In the genomic region with DNA sequence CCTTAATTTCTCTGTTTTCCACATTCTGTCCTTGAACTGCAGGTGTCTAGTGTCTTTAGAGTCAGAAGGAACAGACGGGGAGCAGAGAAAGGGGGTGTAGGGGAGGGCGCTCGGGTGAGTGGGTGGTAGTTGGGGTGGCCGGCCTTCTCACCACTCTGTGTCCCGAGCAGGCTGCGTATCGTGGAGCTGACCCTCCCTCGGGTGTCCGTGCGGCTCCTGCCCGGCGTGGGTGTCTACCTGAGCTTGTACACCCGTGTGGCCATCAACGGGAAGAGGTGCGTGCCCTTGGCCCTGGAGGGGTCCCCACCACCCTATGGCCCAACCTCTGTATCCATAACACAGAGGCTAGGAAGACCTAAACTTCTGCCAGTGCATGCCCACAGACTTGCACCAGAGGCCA, we compare ENCODE assay signal across 32 cellular contexts. TPM values are rescaled to one million over a fixed set of nuclear protein-coding genes. Genes with fewer than 3 reads are reported as not detected.
"Had no signal": no experiment of that assay in that cellular context is flagged by ENCODE, and none has a peak within 500 bp of the region (broad histone marks: within the 10 kb centered on the region; RNA-seq: fewer than 3 reads in every experiment).

No MANE protein-coding gene starts in this region.

- H3K4me3 ChIP-seq: stomach, suprapubic skin, testis, thoracic aorta, thyroid gland, tibial artery, tibial nerve, transverse colon, upper lobe of left lung, upper lobe of right lung, uterus, vagina had no signal

- H3K27me3 ChIP-seq: testis, thyroid gland, tibial nerve, transverse colon, upper lobe of left lung, upper lobe of right lung, uterus, vagina had no signal

- H3K27ac Mint-ChIP-seq: stimulated activated effector memory CD8-positive, alpha-beta T cell treated with anti-CD3 and anti-CD28 coated beads, Interleukin-12 subunit alpha, Interleukin-12 subunit beta, amount 100 ng/mL, for 72 hours; stimulated activated memory B cell treated with anti-CD40 and anti-IgM and Interleukin-4, amounts not matched to agents 10 μg/mL and 1 μg/mL and 100 μg/mL, for 72 hours; stimulated activated naive B cell treated with anti-CD40 and anti-IgM and Interleukin-4, amounts not matched to agents 10 μg/mL and 1 μg/mL and 100 μg/mL, for 72 hours; stimulated activated naive CD8-positive, alpha-beta T cell treated with anti-CD3 and anti-CD28 coated beads, Interleukin-15, Interleukin-2, amounts not matched to agents 100 ng/mL and 50 ng/mL, for 24 hours; type B pancreatic cell had no signal

- H3K36me3 ChIP-seq: stomach, suprapubic skin, thoracic aorta, thyroid gland, tibial artery, tibial nerve, transverse colon, upper lobe of left lung, upper lobe of right lung, uterus, vagina had no signal

- H3K4me3 Mint-ChIP-seq: stimulated activated effector memory CD8-positive, alpha-beta T cell treated with anti-CD3 and anti-CD28 coated beads, Interleukin-12 subunit alpha, Interleukin-12 subunit beta, amount 100 ng/mL, for 72 hours; stimulated activated memory B cell treated with anti-CD40 and anti-IgM and Interleukin-4, amounts not matched to agents 10 μg/mL and 1 μg/mL and 100 μg/mL, for 72 hours; stimulated activated naive B cell treated with anti-CD40 and anti-IgM and Interleukin-4, amounts not matched to agents 10 μg/mL and 1 μg/mL and 100 μg/mL, for 72 hours; stimulated activated naive CD8-positive, alpha-beta T cell treated with anti-CD3 and anti-CD28 coated beads, Interleukin-15, amount 100 ng/mL, for 72 hours; stimulated activated naive CD8-positive, alpha-beta T cell treated with anti-CD3 and anti-CD28 coated beads, Interleukin-15, Interleukin-2, amounts not matched to agents 100 ng/mL and 50 ng/mL, for 24 hours; type B pancreatic cell had no signal

- H3K4me1 Mint-ChIP-seq: stimulated activated effector memory CD8-positive, alpha-beta T cell treated with anti-CD3 and anti-CD28 coated beads, Interleukin-12 subunit alpha, Interleukin-12 subunit beta, amount 100 ng/mL, for 72 hours; stimulated activated memory B cell treated with anti-CD40 and anti-IgM and Interleukin-4, amounts not matched to agents 10 μg/mL and 1 μg/mL and 100 μg/mL, for 72 hours; stimulated activated naive B cell treated with anti-CD40 and anti-IgM and Interleukin-4, amounts not matched to agents 10 μg/mL and 1 μg/mL and 100 μg/mL, for 72 hours; stimulated activated naive CD8-positive, alpha-beta T cell treated with anti-CD3 and anti-CD28 coated beads, Interleukin-15, amount 100 ng/mL, for 72 hours had no signal

- H3K9me3 ChIP-seq: stomach, suprapubic skin, testis, thoracic aorta, thyroid gland, tibial artery, tibial nerve, transverse colon, upper lobe of left lung, upper lobe of right lung, uterus, vagina had no signal

- H3K4me1 ChIP-seq: stomach, suprapubic skin, testis, thyroid gland, tibial artery, tibial nerve, transverse colon, upper lobe of left lung, upper lobe of right lung, uterus, vagina had no signal

- H3K27me3 Mint-ChIP-seq: stimulated activated memory B cell treated with anti-CD40 and anti-IgM and Interleukin-4, amounts not matched to agents 10 μg/mL and 1 μg/mL and 100 μg/mL, for 72 hours; stimulated activated naive CD8-positive, alpha-beta T cell treated with anti-CD3 and anti-CD28 coated beads, Interleukin-15, amount 100 ng/mL, for 72 hours; stimulated activated naive CD8-positive, alpha-beta T cell treated with anti-CD3 and anti-CD28 coated beads, Interleukin-15, Interleukin-2, amounts not matched to agents 100 ng/mL and 50 ng/mL, for 24 hours had no signal

- H3K9me3 Mint-ChIP-seq: stimulated activated effector memory CD8-positive, alpha-beta T cell treated with anti-CD3 and anti-CD28 coated beads, Interleukin-12 subunit alpha, Interleukin-12 subunit beta, amount 100 ng/mL, for 72 hours; stimulated activated naive B cell treated with anti-CD40 and anti-IgM and Interleukin-4, amounts not matched to agents 10 μg/mL and 1 μg/mL and 100 μg/mL, for 72 hours; stimulated activated naive CD8-positive, alpha-beta T cell treated with anti-CD3 and anti-CD28 coated beads, Interleukin-15, amount 100 ng/mL, for 72 hours; stimulated activated naive CD8-positive, alpha-beta T cell treated with anti-CD3 and anti-CD28 coated beads, Interleukin-15, Interleukin-2, amounts not matched to agents 100 ng/mL and 50 ng/mL, for 24 hours; type B pancreatic cell had no signal

- H3K36me3 Mint-ChIP-seq: stimulated activated effector memory CD8-positive, alpha-beta T cell treated with anti-CD3 and anti-CD28 coated beads, Interleukin-12 subunit alpha, Interleukin-12 subunit beta, amount 100 ng/mL, for 72 hours; stimulated activated memory B cell treated with anti-CD40 and anti-IgM and Interleukin-4, amounts not matched to agents 10 μg/mL and 1 μg/mL and 100 μg/mL, for 72 hours; stimulated activated naive B cell treated with anti-CD40 and anti-IgM and Interleukin-4, amounts not matched to agents 10 μg/mL and 1 μg/mL and 100 μg/mL, for 72 hours; type B pancreatic cell had no signal

- H3K27ac ChIP-seq: stomach, suprapubic skin, testis, thoracic aorta, thyroid gland, tibial artery, tibial nerve, transverse colon, upper lobe of left lung, upper lobe of right lung, uterus, vagina had no signal

- DNase-seq: stimulated activated CD4-positive, alpha-beta T cell treated with anti-CD3 and anti-CD28 coated beads, Interleukin-2, amount 100 ng/mL, for 48 hours; stimulated activated CD4-positive, alpha-beta T cell treated with anti-CD3 and anti-CD28 coated beads, Interleukin-4, amount 100 ng/mL, for 1 hour; stimulated activated CD4-positive, alpha-beta T cell treated with anti-CD3 and anti-CD28 coated beads, Interleukin-4, amount 100 ng/mL, for 24 hours; stimulated activated CD4-positive, alpha-beta T cell treated with anti-CD3 and anti-CD28 coated beads, Interleukin-4, amount 100 ng/mL, for 4 hours; stimulated activated CD8-positive, alpha-beta memory T cell treated with anti-CD3 and anti-CD28 coated beads, Interleukin-4, amount 100 ng/mL, for 48 hours; stimulated activated naive B cell treated with anti-CD40 and anti-IgM and Interleukin-4, amounts not matched to agents 10 μg/mL and 1 μg/mL and 100 μg/mL, for 72 hours; stimulated activated naive CD4-positive, alpha-beta T cell; stimulated activated naive CD4-positive, alpha-beta T cell treated with Interleukin-2 at 50 U/mL for 16 hours; stimulated activated naive CD8-positive, alpha-beta T cell treated with anti-CD3 and anti-CD28 coated beads, Interleukin-15, amount 100 ng/mL, for 72 hours; stimulated activated naive CD8-positive, alpha-beta T cell treated with anti-CD3 and anti-CD28 coated beads, Interleukin-15, Interleukin-2, amounts not matched to agents 100 U/mL and 50 U/mL, for 24 hours; stomach; substantia nigra; testis; thyroid gland; tibial artery; transverse colon; trophoblast cell; upper lobe of left lung; upper lobe of right lung; uterus had no signal

RNA-seq across cellular contexts. Expression of gene BPIFB4, which starts 5.3 kb away (rescaled TPM):
- total RNA-seq: stomach, subcutaneous adipose tissue, suprapubic skin, temporal lobe, thoracic aorta, thyroid gland, tibial nerve, transverse colon, upper lobe of left lung, upper lobe of right lung, ureter, urinary bladder, uterus, vagina had no signal
- polyA plus RNA-seq: stomach had no signal

RNA-seq across cellular contexts. Expression of gene BPIFB3, which starts 31.0 kb away (rescaled TPM):
- total RNA-seq: stomach, subcutaneous adipose tissue, suprapubic skin, temporal lobe, thoracic aorta, thyroid gland, tibial nerve, transverse colon, upper lobe of left lung, upper lobe of right lung, ureter, urinary bladder, uterus, vagina had no signal
- polyA plus RNA-seq: stomach, urinary bladder had no signal

RNA-seq across cellular contexts. Expression of gene BPIFB6, which starts 53.3 kb away (rescaled TPM):
- total RNA-seq: stomach, subcutaneous adipose tissue, suprapubic skin, temporal lobe, thoracic aorta, thyroid gland, tibial nerve, transverse colon, upper lobe of left lung, upper lobe of right lung, ureter, urinary bladder, uterus, vagina had no signal
- polyA plus RNA-seq: stomach, urinary bladder had no signal
